Comparison of ENCODE assay signal across 10 cellular contexts in the genomic region with DNA sequence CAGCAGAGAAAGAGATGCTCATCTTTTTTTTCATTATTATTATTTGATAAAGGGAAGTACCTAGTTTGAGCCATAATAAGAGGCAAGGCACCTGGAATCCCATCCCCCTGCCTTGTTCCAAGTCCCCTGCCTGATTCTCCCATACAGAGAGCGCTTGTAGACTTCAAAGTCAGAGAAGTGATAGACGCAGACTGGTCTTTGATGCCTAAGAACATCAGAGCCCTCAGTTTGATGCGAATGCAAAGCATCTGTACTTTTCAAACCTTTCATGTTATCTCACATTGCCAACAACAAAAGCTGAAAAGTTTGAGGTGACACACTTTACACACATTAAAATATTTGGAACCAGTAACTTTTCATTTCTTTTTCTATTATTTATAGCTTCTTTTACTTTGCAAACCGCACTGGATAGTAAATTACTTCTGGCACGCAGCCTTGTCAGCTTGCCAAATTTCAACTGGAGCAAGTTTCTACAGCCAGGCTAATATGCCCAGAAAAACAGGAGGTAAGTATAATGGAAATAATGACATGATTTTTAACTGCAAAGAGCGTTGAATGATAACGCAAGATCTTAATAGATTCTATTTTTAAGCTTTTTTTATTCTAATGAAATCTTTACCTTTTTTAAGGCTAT. TPM values are rescaled to one million over a fixed set of nuclear protein-coding genes. Genes with fewer than 3 reads are reported as not detected.
DNase-seq lines count a peak whose midpoint lies in the region; ATAC-seq and TF ChIP-seq lines count a peak whose summit lies in the region.
"Had no signal": no experiment of that assay in that cellular context is flagged by ENCODE, and none has a peak within 500 bp of the region (broad histone marks: within the 10 kb centered on the region; RNA-seq: fewer than 3 reads in every experiment).

No MANE protein-coding gene starts in this region.

- H3K4me3 ChIP-seq in RWPE2 (ENCODE audit: severe bottlenecking) (no peak overlapping the region), fibroblast of villous mesenchyme (ENCODE audit: low read depth, low read length) (no peak overlapping the region), transverse colon (no peak overlapping the region)

- H3K9me3 ChIP-seq in RWPE2 (ENCODE audit: severe bottlenecking) (no peaks in the 10 kb centered on the region), transverse colon (no peaks in the 10 kb centered on the region)

- intact Hi-C loops in transverse colon (cut with DNase I; ENCODE audit: low total_unique reads), result no loop called here

- peaks cover 11% of the 10 kb centered on the region for H3K27me3 Mint-ChIP-seq in activated naive CD8-positive, alpha-beta T cell
- H3K27me3 Mint-ChIP-seq in activated naive CD8-positive, alpha-beta T cell treated with anti-CD3 and anti-CD28 coated beads, Interleukin-2, amount 50 U/mL, for 24 hours, result peaks cover 15% of the 10 kb centered on the region

- H3K36me3 ChIP-seq in RWPE2 (ENCODE audit: low read depth), result no peaks in the 10 kb centered on the region
- H3K36me3 ChIP-seq in transverse colon, result no peaks in the 10 kb centered on the region

- H3K36me3 Mint-ChIP-seq in activated naive CD8-positive, alpha-beta T cell, result no peaks in the 10 kb centered on the region
- no peaks in the 10 kb centered on the region for H3K36me3 Mint-ChIP-seq in activated naive CD8-positive, alpha-beta T cell treated with anti-CD3 and anti-CD28 coated beads, Interleukin-2, amount 50 U/mL, for 24 hours (ENCODE audit: low read depth)
- H3K36me3 Mint-ChIP-seq: CD8-positive, alpha-beta memory T cell had no signal

- peaks cover 16% of the 10 kb centered on the region for H3K4me1 Mint-ChIP-seq in activated naive CD8-positive, alpha-beta T cell (ENCODE audit: low read depth)
- H3K4me1 Mint-ChIP-seq in activated naive CD8-positive, alpha-beta T cell treated with anti-CD3 and anti-CD28 coated beads, Interleukin-2, amount 50 U/mL, for 24 hours, result peaks cover 25% of the 10 kb centered on the region

- in situ Hi-C loops in transverse colon (cut with MboI; ENCODE audit: low pct_ligation_motif_present in 1 of 4, low pct_unique_long_range_greater_than_20kb in 1 of 4, low sequenced_read_pairs in 3 of 4), result no loop called here

- no peaks in the 10 kb centered on the region for H3K4me1 ChIP-seq in RWPE2 (ENCODE audit: insufficient read depth, poor library complexity, severe bottlenecking)
- H3K4me1 ChIP-seq in transverse colon, result peaks cover 0 to 15% (median 7%) of the 10 kb centered on the region in 4 donors

- TF ChIP-seq CTCF in RWPE2 (IDR thresholded peaks at IDR 0.05; ENCODE audit: poor library complexity, severe bottlenecking), result no peak
- no peak for TF ChIP-seq CTCF in fibroblast of villous mesenchyme (IDR thresholded peaks at IDR 0.05; ENCODE audit: insufficient read depth, low read depth, low read length)
- no peak for TF ChIP-seq CTCF in transverse colon (IDR thresholded peaks at IDR 0.05)

- no peak for ATAC-seq in activated naive CD8-positive, alpha-beta T cell treated with anti-CD3 and anti-CD28 coated beads, Interleukin-2, amount 50 U/mL, for 24 hours
- ATAC-seq in RWPE2 (ENCODE audit: low read depth) (peak; percentile 38; the same call in 1 of the 3 replicates), GM21619 (IDR thresholded peaks at IDR 0.05; ENCODE audit: unreplicated experiment) (no peak), GM19351 (IDR thresholded peaks at IDR 0.05; ENCODE audit: unreplicated experiment) (no peak), HG03095 (IDR thresholded peaks at IDR 0.05; ENCODE audit: unreplicated experiment) (no peak)

- no peak for TF ChIP-seq EP300 in transverse colon (IDR thresholded peaks at IDR 0.05; ENCODE audit: low read depth)

- no peak for DNase-seq in activated naive CD8-positive, alpha-beta T cell treated with anti-CD3 and anti-CD28 coated beads, Interleukin-2, amount 50 U/mL, for 24 hours
- no peak for DNase-seq in RWPE2 (ENCODE audit: low spot score)
- peak; percentile 55 for DNase-seq in fibroblast of villous mesenchyme (ENCODE audit: low read depth)
- peak; percentile 40 for DNase-seq in transverse colon
- DNase-seq: midbrain had no signal

- H3K27ac ChIP-seq in RWPE2 (ENCODE audit: poor library complexity, severe bottlenecking) (no peak overlapping the region), transverse colon (no peak overlapping the region)

- no peak for TF ChIP-seq POLR2A in transverse colon (IDR thresholded peaks at IDR 0.05)

- H3K27me3 ChIP-seq in RWPE2 (ENCODE audit: insufficient read depth, poor library complexity, severe bottlenecking), result no peaks in the 10 kb centered on the region
- H3K27me3 ChIP-seq in transverse colon, result peaks cover 10% of the 10 kb centered on the region

- WGBS in transverse colon (ENCODE audit: low coverage in 1 of 2), 2 donors, result 5 to 14% methylated on average over 7 of the region's 7 CpGs

- H3K9me3 Mint-ChIP-seq in activated naive CD8-positive, alpha-beta T cell (ENCODE audit: low read depth), result no peaks in the 10 kb centered on the region
- H3K9me3 Mint-ChIP-seq in activated naive CD8-positive, alpha-beta T cell treated with anti-CD3 and anti-CD28 coated beads, Interleukin-2, amount 50 U/mL, for 24 hours, result no peaks in the 10 kb centered on the region
- H3K9me3 Mint-ChIP-seq: CD8-positive, alpha-beta memory T cell had no signal

- peak overlapping the region; percentile 61 for H3K27ac Mint-ChIP-seq in activated naive CD8-positive, alpha-beta T cell
- H3K27ac Mint-ChIP-seq in activated naive CD8-positive, alpha-beta T cell treated with anti-CD3 and anti-CD28 coated beads, Interleukin-2, amount 50 U/mL, for 24 hours, result no peak overlapping the region
- H3K27ac Mint-ChIP-seq: CD8-positive, alpha-beta memory T cell had no signal

- no peak overlapping the region for H3K4me3 Mint-ChIP-seq in activated naive CD8-positive, alpha-beta T cell
- no peak overlapping the region for H3K4me3 Mint-ChIP-seq in activated naive CD8-positive, alpha-beta T cell treated with anti-CD3 and anti-CD28 coated beads, Interleukin-2, amount 50 U/mL, for 24 hours
- H3K4me3 Mint-ChIP-seq: CD8-positive, alpha-beta memory T cell had no signal

RNA-seq across cellular contexts. Expression of gene UTP6, which starts 6.0 kb away (rescaled TPM):
- total RNA-seq in fibroblast of villous mesenchyme, result 32.2 and 41.5 TPM in 2 replicates
- total RNA-seq in transverse colon, result 10 to 100 TPM in 3 of 4 donors, 1 to 10 TPM in 1; 8.6 to 46.2 (median 23.5) TPM

RNA-seq across cellular contexts. Expression of gene SUZ12, which starts 29.3 kb away (rescaled TPM):
- total RNA-seq in fibroblast of villous mesenchyme (20.0 and 29.4 TPM in 2 replicates), transverse colon (10 to 100 TPM in 3 of 4 donors, 1 to 10 TPM in 1; 9.2 to 19.4 (median 14.8) TPM)

RNA-seq across cellular contexts. Expression of gene COPRS, which starts 48.4 kb away (rescaled TPM):
- total RNA-seq in fibroblast of villous mesenchyme (64.3 and 84.7 TPM in 2 replicates), transverse colon (10 to 100 TPM; 19.8 to 43.8 (median 38.2) TPM)

Comparison
In these comparisons a context has a peak if more than half of its experiments do, and no peak if none do; other contexts are left out.
1. DNase-seq: peak in fibroblast of villous mesenchyme (single experiment) and transverse colon (single experiment); none in activated naive CD8-positive, alpha-beta T cell treated with anti-CD3 and anti-CD28 coated beads, Interleukin-2, amount 50 U/mL, for 24 hours (single experiment) and RWPE2 (single experiment).